In genomic region chr12:130070017-130070653, GRCh38 we compare ENCODE assay signal across 13 cellular contexts.
DNase-seq lines count a peak whose midpoint lies in the region; ATAC-seq and TF ChIP-seq lines count a peak whose summit lies in the region.
"Had no signal": no experiment of that assay in that cellular context is flagged by ENCODE, and none has a peak within 500 bp of the region (broad histone marks: within the 10 kb centered on the region; RNA-seq: fewer than 3 reads in every experiment).

No MANE protein-coding gene starts in this region.

- TF ChIP-seq EP300 in Ishikawa (IDR thresholded peaks at IDR 0.05; ENCODE audit: borderline replicate concordance), result no peak

- peaks cover 0 to 8% (median 5%) of the 10 kb centered on the region in 3 donors for H3K4me1 ChIP-seq in skeletal muscle tissue (ENCODE audit: control insufficient read depth in 3 of 3, insufficient read depth in 3 of 3, low read length in 3 of 3)
- no peaks in the 10 kb centered on the region for H3K4me1 ChIP-seq in effector memory CD4-positive, alpha-beta T cell (ENCODE audit: control insufficient read depth, insufficient read depth, low read length, poor library complexity, severe bottlenecking)
- H3K4me1 ChIP-seq: HAP-1 had no signal

- H3K36me3 Mint-ChIP-seq in activated T-helper 17 cell treated with anti-CD3 and anti-CD28 coated beads, Interleukin-2, amount 50 U/mL, for 72 hours (ENCODE audit: low read depth), result no peaks in the 10 kb centered on the region
- H3K36me3 Mint-ChIP-seq: IgD-negative memory B cell had no signal

- H3K27me3 Mint-ChIP-seq in activated T-helper 17 cell treated with anti-CD3 and anti-CD28 coated beads, Interleukin-2, amount 50 U/mL, for 72 hours, result no peaks in the 10 kb centered on the region
- H3K27me3 Mint-ChIP-seq: IgD-negative memory B cell had no signal

- H3K9me3 ChIP-seq in skeletal muscle tissue (ENCODE audit: control insufficient read depth in 3 of 3, low read length in 3 of 3), result peaks cover 0 to 3% (median 0%) of the 10 kb centered on the region in 3 donors
- H3K9me3 ChIP-seq in effector memory CD4-positive, alpha-beta T cell (ENCODE audit: control insufficient read depth, low read length), result no peaks in the 10 kb centered on the region
- H3K9me3 ChIP-seq: HAP-1 had no signal

- no peaks in the 10 kb centered on the region for H3K36me3 ChIP-seq in skeletal muscle tissue (ENCODE audit: control insufficient read depth in 3 of 3, insufficient read depth in 3 of 3, low read length in 3 of 3)
- H3K36me3 ChIP-seq in effector memory CD4-positive, alpha-beta T cell (ENCODE audit: control insufficient read depth, insufficient read depth, low read length), result no peaks in the 10 kb centered on the region
- H3K36me3 ChIP-seq: HAP-1 had no signal

- no peak overlapping the region for H3K4me3 Mint-ChIP-seq in activated T-helper 17 cell treated with anti-CD3 and anti-CD28 coated beads, Interleukin-2, amount 50 U/mL, for 72 hours
- H3K4me3 Mint-ChIP-seq: IgD-negative memory B cell, nephron had no signal

- DNase-seq in cerebellar cortex (ENCODE audit: low spot score) (peak; percentile 77), kidney tubule cell (ENCODE audit: low spot score) (peak; percentile 68), NCI-H1694 (lab: John Stamatoyannopoulos, UW) (no peak)
- no peak for DNase-seq in effector memory CD4-positive, alpha-beta T cell
- DNase-seq: activated CD8-positive, alpha-beta memory T cell treated with anti-CD3 and anti-CD28 coated beads, Interleukin-2, amount 50 U/mL, for 4 hours had no signal

- no peak for TF ChIP-seq RAD21 in Ishikawa (IDR thresholded peaks at IDR 0.05; ENCODE audit: low read depth)

- H3K27ac ChIP-seq in skeletal muscle tissue (ENCODE audit: low read depth, low read length), result no peak overlapping the region
- H3K27ac ChIP-seq in effector memory CD4-positive, alpha-beta T cell (ENCODE audit: insufficient read depth, low read length, poor library complexity, severe bottlenecking), result no peak overlapping the region
- H3K27ac ChIP-seq: RWPE1 had no signal

- H3K27me3 ChIP-seq in skeletal muscle tissue (ENCODE audit: control insufficient read depth in 3 of 3, insufficient read depth in 3 of 3, low read length in 3 of 3), result peaks cover 0 to 3% (median 0%) of the 10 kb centered on the region in 3 donors
- H3K27me3 ChIP-seq in effector memory CD4-positive, alpha-beta T cell (replicated peaks; ENCODE audit: control insufficient read depth, insufficient read depth, low read length, poor library complexity, severe bottlenecking), result no peaks in the 10 kb centered on the region

- no peaks in the 10 kb centered on the region for H3K4me1 Mint-ChIP-seq in activated T-helper 17 cell treated with anti-CD3 and anti-CD28 coated beads, Interleukin-2, amount 50 U/mL, for 72 hours
- H3K4me1 Mint-ChIP-seq: nephron had no signal

- H3K9ac ChIP-seq in skeletal muscle tissue (ENCODE audit: low read depth in 1 of 3, low read length in 3 of 3), result peak overlapping the region in 1 of 3 donors; percentile 66

- no peak overlapping the region for H3K27ac Mint-ChIP-seq in activated T-helper 17 cell treated with anti-CD3 and anti-CD28 coated beads, Interleukin-2, amount 50 U/mL, for 72 hours
- H3K27ac Mint-ChIP-seq: IgD-negative memory B cell, nephron had no signal

- no peak for ATAC-seq in GM21576 (IDR thresholded peaks at IDR 0.05; ENCODE audit: unreplicated experiment)
- ATAC-seq in activated T-helper 17 cell treated with anti-CD3 and anti-CD28 coated beads, Interleukin-2, amount 50 U/mL, for 72 hours (replicated peaks), result no peak

- peaks cover 4% of the 10 kb centered on the region for H3K9me3 Mint-ChIP-seq in activated T-helper 17 cell treated with anti-CD3 and anti-CD28 coated beads, Interleukin-2, amount 50 U/mL, for 72 hours
- H3K9me3 Mint-ChIP-seq: nephron had no signal

- H3K4me3 ChIP-seq in skeletal muscle tissue (ENCODE audit: low read length in 3 of 3), result peak overlapping the region; percentile 49 to 70 (median 67)
- no peak overlapping the region for H3K4me3 ChIP-seq in effector memory CD4-positive, alpha-beta T cell (ENCODE audit: insufficient read depth, low read depth, low read length, poor library complexity, severe bottlenecking)
- H3K4me3 ChIP-seq: HAP-1 had no signal

TF ChIP-seq in Ishikawa, 13 proteins besides CTCF, POLR2A, EP300 and RAD21:
- TF ChIP-seq ZBTB7A (IDR thresholded peaks at IDR 0.05; ENCODE audit: low read depth) (no peak), USF1 (IDR thresholded peaks at IDR 0.05) (peak; percentile 65), FOXM1 (IDR thresholded peaks at IDR 0.05; ENCODE audit: borderline replicate concordance, low read depth) (no peak), CREB1 (IDR thresholded peaks at IDR 0.05; ENCODE audit: low read depth) (no peak)
TF ChIP-seq in Ishikawa: peak in this region for 1.

Comparison
In these comparisons a context has a peak if more than half of its experiments do, and no peak if none do; other contexts are left out.
1. DNase-seq: peak in cerebellar cortex (single experiment) and kidney tubule cell (single experiment); none in effector memory CD4-positive, alpha-beta T cell (0 of 3) and NCI-H1694 (single experiment).